Comparison of ENCODE assay signal across 2 cellular contexts in the genomic region with DNA sequence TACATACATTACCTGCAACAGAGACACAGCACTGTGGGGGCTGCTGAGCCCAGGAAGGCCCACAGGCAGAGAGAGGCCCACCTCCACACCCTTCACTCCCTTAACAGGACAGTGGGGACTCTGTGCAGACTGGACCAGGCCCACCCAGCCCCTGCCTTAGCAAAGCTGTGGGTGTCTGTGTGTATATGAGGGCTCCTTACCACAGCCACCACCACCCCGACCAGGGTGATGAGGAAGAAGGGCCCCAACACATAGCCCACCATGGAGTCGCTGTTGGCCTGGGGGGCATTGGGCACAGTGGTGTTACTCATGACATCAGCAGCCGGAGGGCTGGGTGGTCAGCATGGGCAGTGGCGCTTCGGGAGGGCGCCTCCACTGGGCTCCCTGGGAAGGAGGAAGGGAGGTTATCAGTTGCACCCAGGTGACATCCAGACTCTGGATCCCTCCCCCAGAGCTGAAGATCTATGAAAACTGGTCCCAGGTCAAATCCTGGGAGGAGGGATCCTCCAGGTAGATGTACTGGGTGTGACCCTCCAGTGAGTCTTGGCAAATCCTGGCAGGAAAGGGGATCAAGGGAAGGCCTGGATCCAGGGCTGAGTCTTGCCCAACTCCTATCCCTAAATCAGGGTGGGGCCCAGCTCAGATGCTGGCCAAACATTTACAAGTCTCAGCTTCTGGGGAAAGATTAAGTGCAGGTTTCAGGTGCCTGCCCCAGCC.
TF ChIP-seq lines count a peak whose summit lies in the region.

No MANE protein-coding gene starts in this region.

TF ChIP-seq in SK-N-SH, 30 proteins besides CTCF, POLR2A, EP300 and RAD21 (continued from another document):
- TF ChIP-seq, protein P1, sequence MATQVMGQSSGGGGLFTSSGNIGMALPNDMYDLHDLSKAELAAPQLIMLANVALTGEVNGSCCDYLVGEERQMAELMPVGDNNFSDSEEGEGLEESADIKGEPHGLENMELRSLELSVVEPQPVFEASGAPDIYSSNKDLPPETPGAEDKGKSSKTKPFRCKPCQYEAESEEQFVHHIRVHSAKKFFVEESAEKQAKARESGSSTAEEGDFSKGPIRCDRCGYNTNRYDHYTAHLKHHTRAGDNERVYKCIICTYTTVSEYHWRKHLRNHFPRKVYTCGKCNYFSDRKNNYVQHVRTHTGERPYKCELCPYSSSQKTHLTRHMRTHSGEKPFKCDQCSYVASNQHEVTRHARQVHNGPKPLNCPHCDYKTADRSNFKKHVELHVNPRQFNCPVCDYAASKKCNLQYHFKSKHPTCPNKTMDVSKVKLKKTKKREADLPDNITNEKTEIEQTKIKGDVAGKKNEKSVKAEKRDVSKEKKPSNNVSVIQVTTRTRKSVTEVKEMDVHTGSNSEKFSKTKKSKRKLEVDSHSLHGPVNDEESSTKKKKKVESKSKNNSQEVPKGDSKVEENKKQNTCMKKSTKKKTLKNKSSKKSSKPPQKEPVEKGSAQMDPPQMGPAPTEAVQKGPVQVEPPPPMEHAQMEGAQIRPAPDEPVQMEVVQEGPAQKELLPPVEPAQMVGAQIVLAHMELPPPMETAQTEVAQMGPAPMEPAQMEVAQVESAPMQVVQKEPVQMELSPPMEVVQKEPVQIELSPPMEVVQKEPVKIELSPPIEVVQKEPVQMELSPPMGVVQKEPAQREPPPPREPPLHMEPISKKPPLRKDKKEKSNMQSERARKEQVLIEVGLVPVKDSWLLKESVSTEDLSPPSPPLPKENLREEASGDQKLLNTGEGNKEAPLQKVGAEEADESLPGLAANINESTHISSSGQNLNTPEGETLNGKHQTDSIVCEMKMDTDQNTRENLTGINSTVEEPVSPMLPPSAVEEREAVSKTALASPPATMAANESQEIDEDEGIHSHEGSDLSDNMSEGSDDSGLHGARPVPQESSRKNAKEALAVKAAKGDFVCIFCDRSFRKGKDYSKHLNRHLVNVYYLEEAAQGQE (IDR thresholded peaks at IDR 0.05; ENCODE audit: low read depth, low read length), result no peak
- TF ChIP-seq, protein P2, sequence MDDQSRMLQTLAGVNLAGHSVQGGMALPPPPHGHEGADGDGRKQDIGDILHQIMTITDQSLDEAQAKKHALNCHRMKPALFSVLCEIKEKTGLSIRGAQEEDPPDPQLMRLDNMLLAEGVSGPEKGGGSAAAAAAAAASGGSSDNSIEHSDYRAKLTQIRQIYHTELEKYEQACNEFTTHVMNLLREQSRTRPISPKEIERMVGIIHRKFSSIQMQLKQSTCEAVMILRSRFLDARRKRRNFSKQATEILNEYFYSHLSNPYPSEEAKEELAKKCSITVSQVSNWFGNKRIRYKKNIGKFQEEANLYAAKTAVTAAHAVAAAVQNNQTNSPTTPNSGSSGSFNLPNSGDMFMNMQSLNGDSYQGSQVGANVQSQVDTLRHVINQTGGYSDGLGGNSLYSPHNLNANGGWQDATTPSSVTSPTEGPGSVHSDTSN (IDR thresholded peaks at IDR 0.05), result no peak
- no peak for TF ChIP-seq TCF12 (IDR thresholded peaks at IDR 0.05)
- no peak for TF ChIP-seq EZH2phosphoT487 (IDR thresholded peaks at IDR 0.05; ENCODE audit: borderline replicate concordance, low read depth)
- no peak for TF ChIP-seq MEF2A (IDR thresholded peaks at IDR 0.05; ENCODE audit: borderline replicate concordance, low read depth)
- TF ChIP-seq GATA2 (CRISPR knock-in tag; IDR thresholded peaks at IDR 0.05), result no peak
- no peak for TF ChIP-seq MXI1 (IDR thresholded peaks at IDR 0.05; ENCODE audit: low read depth, low read length)
- TF ChIP-seq JUND (IDR thresholded peaks at IDR 0.05), result no peak
- no peak for TF ChIP-seq ELF1 (IDR thresholded peaks at IDR 0.05)
- TF ChIP-seq, protein P3, sequence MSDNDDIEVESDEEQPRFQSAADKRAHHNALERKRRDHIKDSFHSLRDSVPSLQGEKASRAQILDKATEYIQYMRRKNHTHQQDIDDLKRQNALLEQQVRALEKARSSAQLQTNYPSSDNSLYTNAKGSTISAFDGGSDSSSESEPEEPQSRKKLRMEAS (IDR thresholded peaks at IDR 0.05; ENCODE audit: low read depth), result no peak
- TF ChIP-seq, protein P4, sequence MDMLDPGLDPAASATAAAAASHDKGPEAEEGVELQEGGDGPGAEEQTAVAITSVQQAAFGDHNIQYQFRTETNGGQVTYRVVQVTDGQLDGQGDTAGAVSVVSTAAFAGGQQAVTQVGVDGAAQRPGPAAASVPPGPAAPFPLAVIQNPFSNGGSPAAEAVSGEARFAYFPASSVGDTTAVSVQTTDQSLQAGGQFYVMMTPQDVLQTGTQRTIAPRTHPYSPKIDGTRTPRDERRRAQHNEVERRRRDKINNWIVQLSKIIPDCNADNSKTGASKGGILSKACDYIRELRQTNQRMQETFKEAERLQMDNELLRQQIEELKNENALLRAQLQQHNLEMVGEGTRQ (IDR thresholded peaks at IDR 0.05; ENCODE audit: borderline replicate concordance, low read depth, low read length), result no peak
- no peak for TF ChIP-seq FOSL2 (IDR thresholded peaks at IDR 0.05; ENCODE audit: borderline replicate concordance, low read depth)
- no peak for TF ChIP-seq SIN3A (IDR thresholded peaks at IDR 0.05; ENCODE audit: borderline replicate concordance, low read depth, low read length)
- TF ChIP-seq TAF1 (IDR thresholded peaks at IDR 0.05; ENCODE audit: borderline replicate concordance, low read depth, low read length), result no peak

TF ChIP-seq in SK-N-SH treated with all-trans-retinoic acid at 6 μM for 48 hours, 23 proteins besides CTCF, POLR2A, EP300 and RAD21 (continued from another document):
- TF ChIP-seq, protein P5, sequence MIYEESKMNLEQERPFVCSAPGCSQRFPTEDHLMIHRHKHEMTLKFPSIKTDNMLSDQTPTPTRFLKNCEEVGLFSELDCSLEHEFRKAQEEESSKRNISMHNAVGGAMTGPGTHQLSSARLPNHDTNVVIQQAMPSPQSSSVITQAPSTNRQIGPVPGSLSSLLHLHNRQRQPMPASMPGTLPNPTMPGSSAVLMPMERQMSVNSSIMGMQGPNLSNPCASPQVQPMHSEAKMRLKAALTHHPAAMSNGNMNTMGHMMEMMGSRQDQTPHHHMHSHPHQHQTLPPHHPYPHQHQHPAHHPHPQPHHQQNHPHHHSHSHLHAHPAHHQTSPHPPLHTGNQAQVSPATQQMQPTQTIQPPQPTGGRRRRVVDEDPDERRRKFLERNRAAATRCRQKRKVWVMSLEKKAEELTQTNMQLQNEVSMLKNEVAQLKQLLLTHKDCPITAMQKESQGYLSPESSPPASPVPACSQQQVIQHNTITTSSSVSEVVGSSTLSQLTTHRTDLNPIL (CRISPR knock-in tag; IDR thresholded peaks at IDR 0.05; ENCODE audit: low read depth), result no peak
- TF ChIP-seq, protein P6, sequence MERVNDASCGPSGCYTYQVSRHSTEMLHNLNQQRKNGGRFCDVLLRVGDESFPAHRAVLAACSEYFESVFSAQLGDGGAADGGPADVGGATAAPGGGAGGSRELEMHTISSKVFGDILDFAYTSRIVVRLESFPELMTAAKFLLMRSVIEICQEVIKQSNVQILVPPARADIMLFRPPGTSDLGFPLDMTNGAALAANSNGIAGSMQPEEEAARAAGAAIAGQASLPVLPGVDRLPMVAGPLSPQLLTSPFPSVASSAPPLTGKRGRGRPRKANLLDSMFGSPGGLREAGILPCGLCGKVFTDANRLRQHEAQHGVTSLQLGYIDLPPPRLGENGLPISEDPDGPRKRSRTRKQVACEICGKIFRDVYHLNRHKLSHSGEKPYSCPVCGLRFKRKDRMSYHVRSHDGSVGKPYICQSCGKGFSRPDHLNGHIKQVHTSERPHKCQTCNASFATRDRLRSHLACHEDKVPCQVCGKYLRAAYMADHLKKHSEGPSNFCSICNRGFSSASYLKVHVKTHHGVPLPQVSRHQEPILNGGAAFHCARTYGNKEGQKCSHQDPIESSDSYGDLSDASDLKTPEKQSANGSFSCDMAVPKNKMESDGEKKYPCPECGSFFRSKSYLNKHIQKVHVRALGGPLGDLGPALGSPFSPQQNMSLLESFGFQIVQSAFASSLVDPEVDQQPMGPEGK (CRISPR knock-in tag; IDR thresholded peaks at IDR 0.05; ENCODE audit: borderline replicate concordance), result no peak
TF ChIP-seq in SK-N-SH treated with all-trans-retinoic acid at 6 μM for 48 hours: peak in this region for 0.
